ENCODE assay signal across 1 cellular context in genomic region chr2:207328944-207329386, GRCh38.
A peak's percentile ranks its signal among the peaks of the same experiment; 100 is the strongest.
TF ChIP-seq lines count a peak whose summit lies in the region.

No MANE protein-coding gene starts in this region.

TF ChIP-seq in GM12878, 131 proteins besides CTCF, POLR2A, EP300 and RAD21 (continued from another document):
- TF ChIP-seq, protein P1, sequence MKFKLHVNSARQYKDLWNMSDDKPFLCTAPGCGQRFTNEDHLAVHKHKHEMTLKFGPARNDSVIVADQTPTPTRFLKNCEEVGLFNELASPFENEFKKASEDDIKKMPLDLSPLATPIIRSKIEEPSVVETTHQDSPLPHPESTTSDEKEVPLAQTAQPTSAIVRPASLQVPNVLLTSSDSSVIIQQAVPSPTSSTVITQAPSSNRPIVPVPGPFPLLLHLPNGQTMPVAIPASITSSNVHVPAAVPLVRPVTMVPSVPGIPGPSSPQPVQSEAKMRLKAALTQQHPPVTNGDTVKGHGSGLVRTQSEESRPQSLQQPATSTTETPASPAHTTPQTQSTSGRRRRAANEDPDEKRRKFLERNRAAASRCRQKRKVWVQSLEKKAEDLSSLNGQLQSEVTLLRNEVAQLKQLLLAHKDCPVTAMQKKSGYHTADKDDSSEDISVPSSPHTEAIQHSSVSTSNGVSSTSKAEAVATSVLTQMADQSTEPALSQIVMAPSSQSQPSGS (IDR thresholded peaks at IDR 0.05; ENCODE audit: low read length) = peak; percentile 49; the same call in 1 of the 2 replicates
- TF ChIP-seq RELB (IDR thresholded peaks at IDR 0.05; ENCODE audit: low read depth) (peak; percentile 49; the same call in 1 of the 2 replicates), NFYA (IDR thresholded peaks at IDR 0.05; ENCODE audit: borderline replicate concordance, low read depth, low read length) (no peak), MEF2B (IDR thresholded peaks at IDR 0.05; ENCODE audit: partially characterized antibody, poor library complexity, severe bottlenecking) (no peak), EED (IDR thresholded peaks at IDR 0.05; ENCODE audit: low read depth) (peak; percentile 43), KDM1A (IDR thresholded peaks at IDR 0.05; ENCODE audit: borderline replicate concordance) (no peak), TCF12 (IDR thresholded peaks at IDR 0.05; ENCODE audit: low read depth, low read length) (peak; percentile 11; the same call in 1 of the 2 replicates), ZBED1 (IDR thresholded peaks at IDR 0.05; ENCODE audit: borderline replicate concordance) (peak; percentile 43; the same call in 1 of the 2 replicates), CREB1 (IDR thresholded peaks at IDR 0.05; ENCODE audit: low read depth) (peak; percentile 23; the same call in 1 of the 2 replicates), CBX3 (IDR thresholded peaks at IDR 0.05; ENCODE audit: borderline replicate concordance, low read depth) (no peak), ZNF687 (IDR thresholded peaks at IDR 0.05) (peak; percentile 65), DPF2 (IDR thresholded peaks at IDR 0.05) (peak; percentile 58; the same call in 1 of the 2 replicates), RCOR1 (conservative IDR thresholded peaks at IDR 0.05; ENCODE audit: low read depth, low read length) (no peak), BACH1 (IDR thresholded peaks at IDR 0.05; ENCODE audit: borderline replicate concordance) (no peak), ASH2L (IDR thresholded peaks at IDR 0.05; ENCODE audit: borderline replicate concordance, low read depth) (0 out of 2 replicates have a peak, but pooled peaks have one; percentile 32), STAT3 (IDR thresholded peaks at IDR 0.05; ENCODE audit: low read depth, low read length) (no peak), YBX1 (IDR thresholded peaks at IDR 0.05) (no peak), IKZF2 (IDR thresholded peaks at IDR 0.05) (peak; percentile 58 to 73), BCLAF1 (IDR thresholded peaks at IDR 0.05) (no peak), ZNF24 (IDR thresholded peaks at IDR 0.05) (peak; percentile 96), IKZF1 (conservative IDR thresholded peaks at IDR 0.05) (peak; percentile 16; the same call in 1 of the 2 replicates), CREM (IDR thresholded peaks at IDR 0.05; ENCODE audit: low read depth) (peak; percentile 42; the same call in 1 of the 2 replicates), NR2C1 (IDR thresholded peaks at IDR 0.05) (no peak), NFIC (IDR thresholded peaks at IDR 0.05; ENCODE audit: low read depth, low read length) (peak; percentile 43; the same call in 1 of the 2 replicates), CHD1 (IDR thresholded peaks at IDR 0.05; ENCODE audit: low read depth, low read length) (no peak), POLR2AphosphoS5 (IDR thresholded peaks at IDR 0.05; ENCODE audit: low read length) (peak; percentile 46; the same call in 1 of the 2 replicates), CBX5 (IDR thresholded peaks at IDR 0.05; ENCODE audit: low read depth) (no peak), SPI1 (IDR thresholded peaks at IDR 0.05; ENCODE audit: borderline replicate concordance, insufficient read depth, low read depth, low read length) (peak; percentile 76)
- TF ChIP-seq, protein P2, sequence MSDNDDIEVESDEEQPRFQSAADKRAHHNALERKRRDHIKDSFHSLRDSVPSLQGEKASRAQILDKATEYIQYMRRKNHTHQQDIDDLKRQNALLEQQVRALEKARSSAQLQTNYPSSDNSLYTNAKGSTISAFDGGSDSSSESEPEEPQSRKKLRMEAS (IDR thresholded peaks at IDR 0.05; ENCODE audit: low read depth, low read length) = no peak
- TF ChIP-seq, protein P3, sequence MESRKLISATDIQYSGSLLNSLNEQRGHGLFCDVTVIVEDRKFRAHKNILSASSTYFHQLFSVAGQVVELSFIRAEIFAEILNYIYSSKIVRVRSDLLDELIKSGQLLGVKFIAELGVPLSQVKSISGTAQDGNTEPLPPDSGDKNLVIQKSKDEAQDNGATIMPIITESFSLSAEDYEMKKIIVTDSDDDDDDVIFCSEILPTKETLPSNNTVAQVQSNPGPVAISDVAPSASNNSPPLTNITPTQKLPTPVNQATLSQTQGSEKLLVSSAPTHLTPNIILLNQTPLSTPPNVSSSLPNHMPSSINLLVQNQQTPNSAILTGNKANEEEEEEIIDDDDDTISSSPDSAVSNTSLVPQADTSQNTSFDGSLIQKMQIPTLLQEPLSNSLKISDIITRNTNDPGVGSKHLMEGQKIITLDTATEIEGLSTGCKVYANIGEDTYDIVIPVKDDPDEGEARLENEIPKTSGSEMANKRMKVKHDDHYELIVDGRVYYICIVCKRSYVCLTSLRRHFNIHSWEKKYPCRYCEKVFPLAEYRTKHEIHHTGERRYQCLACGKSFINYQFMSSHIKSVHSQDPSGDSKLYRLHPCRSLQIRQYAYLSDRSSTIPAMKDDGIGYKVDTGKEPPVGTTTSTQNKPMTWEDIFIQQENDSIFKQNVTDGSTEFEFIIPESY (IDR thresholded peaks at IDR 0.05) = no peak
- TF ChIP-seq, protein P4, sequence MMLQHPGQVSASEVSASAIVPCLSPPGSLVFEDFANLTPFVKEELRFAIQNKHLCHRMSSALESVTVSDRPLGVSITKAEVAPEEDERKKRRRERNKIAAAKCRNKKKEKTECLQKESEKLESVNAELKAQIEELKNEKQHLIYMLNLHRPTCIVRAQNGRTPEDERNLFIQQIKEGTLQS (IDR thresholded peaks at IDR 0.05; ENCODE audit: borderline replicate concordance, extremely low read depth, low read depth, low read length) = no peak
